Comparison of ENCODE assay signal across 17 cellular contexts in the genomic region with DNA sequence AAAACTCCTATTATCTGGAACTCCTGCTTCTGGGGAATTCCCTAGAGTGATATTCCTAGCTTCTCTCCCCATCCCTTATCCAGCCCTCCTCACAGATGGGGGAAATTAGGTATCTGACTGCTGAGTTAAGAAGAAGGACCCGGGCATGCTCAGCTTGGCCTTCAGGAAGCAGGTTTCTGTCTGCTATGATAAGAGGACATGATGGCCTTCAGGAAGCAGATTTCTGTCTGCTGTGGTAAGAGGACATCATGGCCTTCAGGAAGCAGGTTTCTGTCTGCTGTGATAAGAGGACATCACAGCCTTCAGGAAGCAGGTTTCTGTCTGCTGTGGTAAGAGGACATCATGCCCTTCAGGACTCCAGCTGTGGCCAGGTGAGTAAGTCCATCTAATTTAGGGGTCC.
DNase-seq lines count a peak whose midpoint lies in the region; ATAC-seq lines count a peak whose summit lies in the region.
"Had no signal": no experiment of that assay in that cellular context is flagged by ENCODE, and none has a peak within 500 bp of the region (broad histone marks: within the 10 kb centered on the region; RNA-seq: fewer than 3 reads in every experiment).

No MANE protein-coding gene starts in this region.

- DNase-seq in CMK (ENCODE audit: low read depth) (peak; percentile 96), OCI-M1 (lab: John Stamatoyannopoulos, UW) (peak; percentile 79), lung microvascular endothelial cell (ENCODE audit: low read depth in 2 of 2) (peak; percentile 30 to 80), amygdala (lab: John Stamatoyannopoulos, UW) (no peak), cerebellum (ENCODE audit: low spot score) (no peak), cortex of kidney (lab: John Stamatoyannopoulos, UW) (no peak), NCI-H345 (lab: John Stamatoyannopoulos, UW) (no peak)
- DNase-seq: COR-L47, DMS153, H7, NCI-H2029, NCI-H2171, NCI-H446 treated with DMSO at 0.1 percent for 48 hours, NCI-H748 treated with DMSO at 0.1 percent for 48 hours, PC-9, SJCRH30 had no signal

- H3K4me1 Mint-ChIP-seq in activated T-helper 17 cell treated with anti-CD3 and anti-CD28 coated beads, Interleukin-2, amount 50 U/mL, for 72 hours = no peaks in the 10 kb centered on the region

- peak overlapping the region; percentile 57 for H3K27ac Mint-ChIP-seq in activated T-helper 17 cell treated with anti-CD3 and anti-CD28 coated beads, Interleukin-2, amount 50 U/mL, for 72 hours

- ATAC-seq in activated T-helper 17 cell treated with anti-CD3 and anti-CD28 coated beads, Interleukin-2, amount 50 U/mL, for 72 hours (replicated peaks) = no peak

- H3K27me3 Mint-ChIP-seq in activated T-helper 17 cell treated with anti-CD3 and anti-CD28 coated beads, Interleukin-2, amount 50 U/mL, for 72 hours = no peaks in the 10 kb centered on the region

- no peak overlapping the region for H3K4me3 Mint-ChIP-seq in activated T-helper 17 cell treated with anti-CD3 and anti-CD28 coated beads, Interleukin-2, amount 50 U/mL, for 72 hours

- peaks cover 15% of the 10 kb centered on the region for H3K36me3 Mint-ChIP-seq in activated T-helper 17 cell treated with anti-CD3 and anti-CD28 coated beads, Interleukin-2, amount 50 U/mL, for 72 hours (ENCODE audit: low read depth)

- H3K9me3 Mint-ChIP-seq in activated T-helper 17 cell treated with anti-CD3 and anti-CD28 coated beads, Interleukin-2, amount 50 U/mL, for 72 hours = peaks cover 10% of the 10 kb centered on the region

Comparison
In these comparisons a context has a peak if more than half of its experiments do, and no peak if none do; other contexts are left out.
1. DNase-seq: peak in CMK (single experiment), OCI-M1 (single experiment) and lung microvascular endothelial cell (2 of 2); none in amygdala (0 of 56), cerebellum (single experiment), cortex of kidney (single experiment) and NCI-H345 (single experiment).